In the genomic region with DNA sequence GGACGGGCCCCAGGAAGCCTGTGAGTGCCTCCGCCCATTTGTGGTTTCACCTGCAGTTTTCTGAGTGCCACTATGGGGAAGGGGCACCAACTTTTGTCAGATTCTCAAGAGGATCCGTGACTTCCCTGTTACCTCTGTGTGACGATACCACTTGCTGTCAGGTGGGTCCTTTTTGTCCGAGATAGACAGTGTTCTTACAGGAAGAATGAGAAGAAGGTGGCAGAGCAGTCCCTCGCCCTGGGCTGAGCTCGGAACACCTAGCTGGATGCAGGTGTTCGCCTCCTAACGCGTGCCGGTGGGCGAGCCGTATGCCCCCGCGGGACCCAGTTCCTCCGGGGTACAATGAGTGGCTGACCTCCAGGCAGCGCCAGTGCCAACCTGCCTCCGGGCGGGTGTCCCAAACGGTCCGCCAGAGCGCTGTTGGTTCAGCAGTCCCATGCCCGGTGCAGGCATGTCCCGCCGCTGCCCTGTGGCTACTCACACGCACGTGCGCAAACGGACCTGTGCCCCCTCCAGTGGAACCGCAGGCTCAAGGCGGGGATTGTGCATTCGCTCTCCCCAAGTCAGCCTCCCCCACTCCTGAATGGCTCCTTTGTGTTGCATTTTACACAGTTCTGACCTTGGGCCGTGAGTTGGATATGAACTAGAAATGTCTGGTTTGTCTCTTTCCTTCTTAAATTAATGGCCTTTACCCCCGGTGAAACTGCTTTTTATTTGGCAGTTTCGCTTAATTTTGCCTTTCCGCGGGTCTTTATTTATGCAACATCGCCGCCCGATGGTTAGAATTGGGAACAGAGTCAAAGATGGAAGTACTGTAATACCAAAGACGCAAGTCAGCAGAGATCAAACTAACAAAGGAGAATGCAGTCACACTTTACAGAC, we compare ENCODE assay signal across 1 cellular context.
TF ChIP-seq lines count a peak whose summit lies in the region.

No MANE protein-coding gene starts in this region.

TF ChIP-seq in K562, 482 proteins besides CTCF, POLR2A, EP300 and RAD21 (continued from another document and continues in another):
- TF ChIP-seq TRIM24 (IDR thresholded peaks at IDR 0.05) (no peak), ETV5 (CRISPR knock-in tag; IDR thresholded peaks at IDR 0.05; ENCODE audit: low read depth) (no peak), GATA2 (CRISPR knock-in tag; IDR thresholded peaks at IDR 0.05) (0 out of 2 replicates have a peak, but pooled peaks have one; percentile 32), GABPB1 (CRISPR knock-in tag; IDR thresholded peaks at IDR 0.05) (0 out of 2 replicates have a peak, but pooled peaks have one; percentile 39), CEBPG (CRISPR knock-in tag; IDR thresholded peaks at IDR 0.05) (no peak), CEBPG (tag; conservative IDR thresholded peaks at IDR 0.05 in 1 of 2, IDR thresholded peaks at IDR 0.05 in 1 of 2) (no peak), RBM25 (IDR thresholded peaks at IDR 0.05; ENCODE audit: low read depth, low read length, severe bottlenecking) (peak; percentile 89), ZNF140 (CRISPR knock-in tag; IDR thresholded peaks at IDR 0.05) (no peak), ZNF133 (CRISPR knock-in tag; IDR thresholded peaks at IDR 0.05) (no peak), ZNF79 (CRISPR knock-in tag; IDR thresholded peaks at IDR 0.05; ENCODE audit: low read depth) (no peak), RBM34 (IDR thresholded peaks at IDR 0.05; ENCODE audit: borderline replicate concordance, insufficient read depth, low read length) (no peak), MAFF (IDR thresholded peaks at IDR 0.05; ENCODE audit: low read length) (0 out of 2 replicates have a peak, but pooled peaks have one; percentile 38), CEBPB (tag; IDR thresholded peaks at IDR 0.05) (no peak), HDAC3 (IDR thresholded peaks at IDR 0.05; ENCODE audit: borderline replicate concordance, partially characterized antibody) (no peak), BCOR (IDR thresholded peaks at IDR 0.05) (peak; percentile 43; the same call in 1 of the 2 replicates), PRMT5 (CRISPR knock-in tag; IDR thresholded peaks at IDR 0.05) (no peak), SMARCA4 (IDR thresholded peaks at IDR 0.05) (0 out of 2 replicates have a peak, but pooled peaks have one; percentile 16), ZNF778 (CRISPR knock-in tag; IDR thresholded peaks at IDR 0.05) (no peak), KDM4B (IDR thresholded peaks at IDR 0.05; ENCODE audit: borderline replicate concordance in 2 of 2, low read depth in 1 of 2) (peak in 1 of 2 experiments; percentile 8; a peak in 1 of 4 replicates), NCOR1 (IDR thresholded peaks at IDR 0.05) (no peak), RBM15 (IDR thresholded peaks at IDR 0.05; ENCODE audit: insufficient read depth, low read length) (no peak), ATF1 (CRISPR knock-in tag; IDR thresholded peaks at IDR 0.05) (no peak), ATF1 (tag; IDR thresholded peaks at IDR 0.05) (no peak), SIRT6 (IDR thresholded peaks at IDR 0.05; ENCODE audit: low read depth, low read length) (no peak), ZNF324 (CRISPR knock-in tag; IDR thresholded peaks at IDR 0.05) (peak; percentile 13; the same call in 1 of the 2 replicates), HMGN3 (IDR thresholded peaks at IDR 0.05; ENCODE audit: borderline replicate concordance, extremely low read depth, insufficient read length, low read depth, low read length) (no peak), NONO (IDR thresholded peaks at IDR 0.05; ENCODE audit: low read depth in 2 of 2, low read length in 1 of 2) (no peak), ZNF583 (CRISPR knock-in tag; IDR thresholded peaks at IDR 0.05) (no peak), MTA3 (IDR thresholded peaks at IDR 0.05; ENCODE audit: borderline replicate concordance) (peak; percentile 54; the same call in 1 of the 2 replicates), TEAD2 (tag; IDR thresholded peaks at IDR 0.05) (no peak), ILK (tag; IDR thresholded peaks at IDR 0.05; ENCODE audit: borderline replicate concordance, low read depth) (no peak), SMC3 (conservative IDR thresholded peaks at IDR 0.05; ENCODE audit: insufficient read depth, low read depth, low read length) (peak; percentile 86), RAD51 (IDR thresholded peaks at IDR 0.05; ENCODE audit: borderline replicate concordance, low read depth) (no peak; the same call in 1 of the 2 replicates), ATF7 (IDR thresholded peaks at IDR 0.05) (peak; percentile 23; the same call in 1 of the 2 replicates), GATAD2A (IDR thresholded peaks at IDR 0.05) (0 out of 2 replicates have a peak, but pooled peaks have one; percentile 24)
- TF ChIP-seq, protein P1, sequence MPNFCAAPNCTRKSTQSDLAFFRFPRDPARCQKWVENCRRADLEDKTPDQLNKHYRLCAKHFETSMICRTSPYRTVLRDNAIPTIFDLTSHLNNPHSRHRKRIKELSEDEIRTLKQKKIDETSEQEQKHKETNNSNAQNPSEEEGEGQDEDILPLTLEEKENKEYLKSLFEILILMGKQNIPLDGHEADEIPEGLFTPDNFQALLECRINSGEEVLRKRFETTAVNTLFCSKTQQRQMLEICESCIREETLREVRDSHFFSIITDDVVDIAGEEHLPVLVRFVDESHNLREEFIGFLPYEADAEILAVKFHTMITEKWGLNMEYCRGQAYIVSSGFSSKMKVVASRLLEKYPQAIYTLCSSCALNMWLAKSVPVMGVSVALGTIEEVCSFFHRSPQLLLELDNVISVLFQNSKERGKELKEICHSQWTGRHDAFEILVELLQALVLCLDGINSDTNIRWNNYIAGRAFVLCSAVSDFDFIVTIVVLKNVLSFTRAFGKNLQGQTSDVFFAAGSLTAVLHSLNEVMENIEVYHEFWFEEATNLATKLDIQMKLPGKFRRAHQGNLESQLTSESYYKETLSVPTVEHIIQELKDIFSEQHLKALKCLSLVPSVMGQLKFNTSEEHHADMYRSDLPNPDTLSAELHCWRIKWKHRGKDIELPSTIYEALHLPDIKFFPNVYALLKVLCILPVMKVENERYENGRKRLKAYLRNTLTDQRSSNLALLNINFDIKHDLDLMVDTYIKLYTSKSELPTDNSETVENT (CRISPR knock-in tag; IDR thresholded peaks at IDR 0.05) = no peak
- TF ChIP-seq, protein P2, sequence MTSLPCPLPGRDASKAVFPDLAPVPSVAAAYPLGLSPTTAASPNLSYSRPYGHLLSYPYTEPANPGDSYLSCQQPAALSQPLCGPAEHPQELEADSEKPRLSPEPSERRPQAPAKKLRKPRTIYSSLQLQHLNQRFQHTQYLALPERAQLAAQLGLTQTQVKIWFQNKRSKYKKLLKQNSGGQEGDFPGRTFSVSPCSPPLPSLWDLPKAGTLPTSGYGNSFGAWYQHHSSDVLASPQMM (CRISPR knock-in tag; IDR thresholded peaks at IDR 0.05) = no peak
- TF ChIP-seq, protein P3, sequence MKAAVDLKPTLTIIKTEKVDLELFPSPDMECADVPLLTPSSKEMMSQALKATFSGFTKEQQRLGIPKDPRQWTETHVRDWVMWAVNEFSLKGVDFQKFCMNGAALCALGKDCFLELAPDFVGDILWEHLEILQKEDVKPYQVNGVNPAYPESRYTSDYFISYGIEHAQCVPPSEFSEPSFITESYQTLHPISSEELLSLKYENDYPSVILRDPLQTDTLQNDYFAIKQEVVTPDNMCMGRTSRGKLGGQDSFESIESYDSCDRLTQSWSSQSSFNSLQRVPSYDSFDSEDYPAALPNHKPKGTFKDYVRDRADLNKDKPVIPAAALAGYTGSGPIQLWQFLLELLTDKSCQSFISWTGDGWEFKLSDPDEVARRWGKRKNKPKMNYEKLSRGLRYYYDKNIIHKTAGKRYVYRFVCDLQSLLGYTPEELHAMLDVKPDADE (conservative IDR thresholded peaks at IDR 0.05; ENCODE audit: control insufficient read depth, low read depth, low read length) = no peak
- TF ChIP-seq, protein P4, sequence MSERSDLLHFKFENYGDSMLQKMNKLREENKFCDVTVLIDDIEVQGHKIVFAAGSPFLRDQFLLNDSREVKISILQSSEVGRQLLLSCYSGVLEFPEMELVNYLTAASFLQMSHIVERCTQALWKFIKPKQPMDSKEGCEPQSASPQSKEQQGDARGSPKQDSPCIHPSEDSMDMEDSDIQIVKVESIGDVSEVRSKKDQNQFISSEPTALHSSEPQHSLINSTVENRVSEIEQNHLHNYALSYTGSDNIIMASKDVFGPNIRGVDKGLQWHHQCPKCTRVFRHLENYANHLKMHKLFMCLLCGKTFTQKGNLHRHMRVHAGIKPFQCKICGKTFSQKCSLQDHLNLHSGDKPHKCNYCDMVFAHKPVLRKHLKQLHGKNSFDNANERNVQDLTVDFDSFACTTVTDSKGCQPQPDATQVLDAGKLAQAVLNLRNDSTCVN (CRISPR knock-in tag; IDR thresholded peaks at IDR 0.05) = no peak
- TF ChIP-seq, protein P5, sequence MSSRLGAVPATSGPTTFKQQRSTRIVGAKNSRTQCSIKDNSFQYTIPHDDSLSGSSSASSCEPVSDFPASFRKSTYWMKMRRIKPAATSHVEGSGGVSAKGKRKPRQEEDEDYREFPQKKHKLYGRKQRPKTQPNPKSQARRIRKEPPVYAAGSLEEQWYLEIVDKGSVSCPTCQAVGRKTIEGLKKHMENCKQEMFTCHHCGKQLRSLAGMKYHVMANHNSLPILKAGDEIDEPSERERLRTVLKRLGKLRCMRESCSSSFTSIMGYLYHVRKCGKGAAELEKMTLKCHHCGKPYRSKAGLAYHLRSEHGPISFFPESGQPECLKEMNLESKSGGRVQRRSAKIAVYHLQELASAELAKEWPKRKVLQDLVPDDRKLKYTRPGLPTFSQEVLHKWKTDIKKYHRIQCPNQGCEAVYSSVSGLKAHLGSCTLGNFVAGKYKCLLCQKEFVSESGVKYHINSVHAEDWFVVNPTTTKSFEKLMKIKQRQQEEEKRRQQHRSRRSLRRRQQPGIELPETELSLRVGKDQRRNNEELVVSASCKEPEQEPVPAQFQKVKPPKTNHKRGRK (tag; IDR thresholded peaks at IDR 0.05) = no peak
- TF ChIP-seq, protein P6, sequence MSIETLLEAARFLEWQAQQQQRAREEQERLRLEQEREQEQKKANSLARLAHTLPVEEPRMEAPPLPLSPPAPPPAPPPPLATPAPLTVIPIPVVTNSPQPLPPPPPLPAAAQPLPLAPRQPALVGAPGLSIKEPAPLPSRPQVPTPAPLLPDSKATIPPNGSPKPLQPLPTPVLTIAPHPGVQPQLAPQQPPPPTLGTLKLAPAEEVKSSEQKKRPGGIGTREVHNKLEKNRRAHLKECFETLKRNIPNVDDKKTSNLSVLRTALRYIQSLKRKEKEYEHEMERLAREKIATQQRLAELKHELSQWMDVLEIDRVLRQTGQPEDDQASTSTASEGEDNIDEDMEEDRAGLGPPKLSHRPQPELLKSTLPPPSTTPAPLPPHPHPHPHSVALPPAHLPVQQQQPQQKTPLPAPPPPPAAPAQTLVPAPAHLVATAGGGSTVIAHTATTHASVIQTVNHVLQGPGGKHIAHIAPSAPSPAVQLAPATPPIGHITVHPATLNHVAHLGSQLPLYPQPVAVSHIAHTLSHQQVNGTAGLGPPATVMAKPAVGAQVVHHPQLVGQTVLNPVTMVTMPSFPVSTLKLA (conservative IDR thresholded peaks at IDR 0.05) = peak in 1 of 2 experiments; percentile 70; a peak in 2 of 4 replicates
- TF ChIP-seq, protein P7, sequence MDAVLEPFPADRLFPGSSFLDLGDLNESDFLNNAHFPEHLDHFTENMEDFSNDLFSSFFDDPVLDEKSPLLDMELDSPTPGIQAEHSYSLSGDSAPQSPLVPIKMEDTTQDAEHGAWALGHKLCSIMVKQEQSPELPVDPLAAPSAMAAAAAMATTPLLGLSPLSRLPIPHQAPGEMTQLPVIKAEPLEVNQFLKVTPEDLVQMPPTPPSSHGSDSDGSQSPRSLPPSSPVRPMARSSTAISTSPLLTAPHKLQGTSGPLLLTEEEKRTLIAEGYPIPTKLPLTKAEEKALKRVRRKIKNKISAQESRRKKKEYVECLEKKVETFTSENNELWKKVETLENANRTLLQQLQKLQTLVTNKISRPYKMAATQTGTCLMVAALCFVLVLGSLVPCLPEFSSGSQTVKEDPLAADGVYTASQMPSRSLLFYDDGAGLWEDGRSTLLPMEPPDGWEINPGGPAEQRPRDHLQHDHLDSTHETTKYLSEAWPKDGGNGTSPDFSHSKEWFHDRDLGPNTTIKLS (IDR thresholded peaks at IDR 0.05; ENCODE audit: borderline replicate concordance, low read depth) = no peak
- TF ChIP-seq, protein P8, sequence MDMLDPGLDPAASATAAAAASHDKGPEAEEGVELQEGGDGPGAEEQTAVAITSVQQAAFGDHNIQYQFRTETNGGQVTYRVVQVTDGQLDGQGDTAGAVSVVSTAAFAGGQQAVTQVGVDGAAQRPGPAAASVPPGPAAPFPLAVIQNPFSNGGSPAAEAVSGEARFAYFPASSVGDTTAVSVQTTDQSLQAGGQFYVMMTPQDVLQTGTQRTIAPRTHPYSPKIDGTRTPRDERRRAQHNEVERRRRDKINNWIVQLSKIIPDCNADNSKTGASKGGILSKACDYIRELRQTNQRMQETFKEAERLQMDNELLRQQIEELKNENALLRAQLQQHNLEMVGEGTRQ (CRISPR knock-in tag; IDR thresholded peaks at IDR 0.05) = no peak
- TF ChIP-seq, protein P9, sequence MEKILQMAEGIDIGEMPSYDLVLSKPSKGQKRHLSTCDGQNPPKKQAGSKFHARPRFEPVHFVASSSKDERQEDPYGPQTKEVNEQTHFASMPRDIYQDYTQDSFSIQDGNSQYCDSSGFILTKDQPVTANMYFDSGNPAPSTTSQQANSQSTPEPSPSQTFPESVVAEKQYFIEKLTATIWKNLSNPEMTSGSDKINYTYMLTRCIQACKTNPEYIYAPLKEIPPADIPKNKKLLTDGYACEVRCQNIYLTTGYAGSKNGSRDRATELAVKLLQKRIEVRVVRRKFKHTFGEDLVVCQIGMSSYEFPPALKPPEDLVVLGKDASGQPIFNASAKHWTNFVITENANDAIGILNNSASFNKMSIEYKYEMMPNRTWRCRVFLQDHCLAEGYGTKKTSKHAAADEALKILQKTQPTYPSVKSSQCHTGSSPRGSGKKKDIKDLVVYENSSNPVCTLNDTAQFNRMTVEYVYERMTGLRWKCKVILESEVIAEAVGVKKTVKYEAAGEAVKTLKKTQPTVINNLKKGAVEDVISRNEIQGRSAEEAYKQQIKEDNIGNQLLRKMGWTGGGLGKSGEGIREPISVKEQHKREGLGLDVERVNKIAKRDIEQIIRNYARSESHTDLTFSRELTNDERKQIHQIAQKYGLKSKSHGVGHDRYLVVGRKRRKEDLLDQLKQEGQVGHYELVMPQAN (IDR thresholded peaks at IDR 0.05; ENCODE audit: borderline replicate concordance) = 0 out of 2 replicates have a peak, but pooled peaks have one; percentile 67
- TF ChIP-seq, protein P10, sequence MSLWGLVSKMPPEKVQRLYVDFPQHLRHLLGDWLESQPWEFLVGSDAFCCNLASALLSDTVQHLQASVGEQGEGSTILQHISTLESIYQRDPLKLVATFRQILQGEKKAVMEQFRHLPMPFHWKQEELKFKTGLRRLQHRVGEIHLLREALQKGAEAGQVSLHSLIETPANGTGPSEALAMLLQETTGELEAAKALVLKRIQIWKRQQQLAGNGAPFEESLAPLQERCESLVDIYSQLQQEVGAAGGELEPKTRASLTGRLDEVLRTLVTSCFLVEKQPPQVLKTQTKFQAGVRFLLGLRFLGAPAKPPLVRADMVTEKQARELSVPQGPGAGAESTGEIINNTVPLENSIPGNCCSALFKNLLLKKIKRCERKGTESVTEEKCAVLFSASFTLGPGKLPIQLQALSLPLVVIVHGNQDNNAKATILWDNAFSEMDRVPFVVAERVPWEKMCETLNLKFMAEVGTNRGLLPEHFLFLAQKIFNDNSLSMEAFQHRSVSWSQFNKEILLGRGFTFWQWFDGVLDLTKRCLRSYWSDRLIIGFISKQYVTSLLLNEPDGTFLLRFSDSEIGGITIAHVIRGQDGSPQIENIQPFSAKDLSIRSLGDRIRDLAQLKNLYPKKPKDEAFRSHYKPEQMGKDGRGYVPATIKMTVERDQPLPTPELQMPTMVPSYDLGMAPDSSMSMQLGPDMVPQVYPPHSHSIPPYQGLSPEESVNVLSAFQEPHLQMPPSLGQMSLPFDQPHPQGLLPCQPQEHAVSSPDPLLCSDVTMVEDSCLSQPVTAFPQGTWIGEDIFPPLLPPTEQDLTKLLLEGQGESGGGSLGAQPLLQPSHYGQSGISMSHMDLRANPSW (CRISPR knock-in tag; IDR thresholded peaks at IDR 0.05) = no peak
- TF ChIP-seq, protein P11, sequence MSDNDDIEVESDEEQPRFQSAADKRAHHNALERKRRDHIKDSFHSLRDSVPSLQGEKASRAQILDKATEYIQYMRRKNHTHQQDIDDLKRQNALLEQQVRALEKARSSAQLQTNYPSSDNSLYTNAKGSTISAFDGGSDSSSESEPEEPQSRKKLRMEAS (CRISPR knock-in tag; IDR thresholded peaks at IDR 0.05) = peak; percentile 88
